9 cellular contexts compared by ENCODE assay signal in genomic region chr7:32479574-32480200, GRCh38. TPM values are rescaled to one million over a fixed set of nuclear protein-coding genes. Genes with fewer than 3 reads are reported as not detected.
DNase-seq lines count a peak whose midpoint lies in the region; ATAC-seq, FAIRE-seq and TF ChIP-seq lines count a peak whose summit lies in the region.
"Had no signal": no experiment of that assay in that cellular context is flagged by ENCODE, and none has a peak within 500 bp of the region (broad histone marks: within the 10 kb centered on the region; RNA-seq: fewer than 3 reads in every experiment).

No MANE protein-coding gene starts in this region.

- CTCF ChIA-PET in PC-3 (lab: Charles Lee) (interaction anchor here (0.7 to 1.0 kb wide), 2 partner anchors 264 to 269 kb away, joined by 3 to 8 read pairs; no protein-coding TSS in a partner anchor), endothelial cell of umbilical vein (lab: Charles Lee) (interaction anchor here (0.6 to 4.1 kb wide), 13 partner anchors 10 to 1345 kb away, joined by 3 to 163 read pairs (median 5); partner anchors contain the start of gene LSM5), T-cell (lab: Charles Lee) (interaction anchor here (0.6 to 1.3 kb wide), 7 partner anchors 12 to 269 kb away, joined by 3 to 10 read pairs (median 5); partner anchors contain the start of gene AVL9 (in 1 of the 2))

- intact Hi-C loops in Right ventricle myocardium inferior (cut with DNase I): loop anchor here (2.0 to 10.0 kb wide), 2 partner anchors 269 to 735 kb away; no protein-coding TSS in a partner anchor
- intact Hi-C loops in PC-3 (cut with micrococcal nuclease): loop anchor here (1.0 kb wide), 2 partner anchors 269 to 735 kb away; no protein-coding TSS in a partner anchor
- intact Hi-C loops in endothelial cell of umbilical vein (cut with micrococcal nuclease): loop anchor here (1.0 to 5.0 kb wide), 3 partner anchors 132 to 735 kb away; no protein-coding TSS in a partner anchor

- dilution Hi-C loops in endothelial cell of umbilical vein (cut with MboI; ENCODE audit: extremely low pct_ligation_motif_present, low sequenced_read_pairs): no loop called here

- H3K4me3 ChIP-seq in cardiac muscle cell: no peak overlapping the region
- no peak overlapping the region for H3K4me3 ChIP-seq in Karpas-422 (ENCODE audit: low read length)
- H3K4me3 ChIP-seq in PC-3 (ENCODE audit: low read length): no peak overlapping the region
- no peak overlapping the region for H3K4me3 ChIP-seq in endothelial cell of umbilical vein (replicated peaks in 1 of 3; ENCODE audit: insufficient read depth in 1 of 3, low read depth in 1 of 3, low read length in 3 of 3)

- H3K4me1 Mint-ChIP-seq in T-cell: peaks cover 0 to 7% (median 0%) of the 10 kb centered on the region in 3 donors

- H3F3A ChIP-seq in PC-3 (ENCODE audit: low read length, unreplicated experiment): no peaks in the 10 kb centered on the region

- no peak for ATAC-seq in Right ventricle myocardium inferior
- peak; percentile 34; the same call in 1 of the 2 replicates for ATAC-seq in PC-3
- ATAC-seq in T-cell (replicated peaks in 1 of 4): no peak
- no peak for ATAC-seq in GM21717 (IDR thresholded peaks at IDR 0.05; ENCODE audit: unreplicated experiment)

- H4K20me1 ChIP-seq in Karpas-422 (ENCODE audit: insufficient read depth, low read depth, low read length) (no peaks in the 10 kb centered on the region), PC-3 (ENCODE audit: low read length) (no peaks in the 10 kb centered on the region), endothelial cell of umbilical vein (replicated peaks; ENCODE audit: control insufficient read depth, extremely low read depth, insufficient read depth, low read length) (no peaks in the 10 kb centered on the region)

- peaks cover under 1 to 4% of the 10 kb centered on the region in 2 donors for H3K27me3 Mint-ChIP-seq in T-cell
- H3K27me3 Mint-ChIP-seq: activated naive CD8-positive, alpha-beta T cell treated with anti-CD3 and anti-CD28 coated beads, Interleukin-2, amount 10 ng/mL, durations not matched to agents 7 days and 5 days had no signal

- H2AFZ ChIP-seq in Karpas-422 (ENCODE audit: low read length) (no peak overlapping the region), PC-3 (ENCODE audit: low read length) (no peak overlapping the region), endothelial cell of umbilical vein (ENCODE audit: low read depth, low read length) (no peak overlapping the region)

- H3K9me3 Mint-ChIP-seq in T-cell: no peaks in the 10 kb centered on the region
- H3K9me3 Mint-ChIP-seq: activated naive CD8-positive, alpha-beta T cell treated with anti-CD3 and anti-CD28 coated beads, Interleukin-2, amount 10 ng/mL, durations not matched to agents 7 days and 5 days had no signal

- H3K27ac Mint-ChIP-seq in T-cell: no peak overlapping the region
- H3K27ac Mint-ChIP-seq: activated naive CD8-positive, alpha-beta T cell treated with anti-CD3 and anti-CD28 coated beads, Interleukin-2, amount 10 ng/mL, durations not matched to agents 7 days and 5 days had no signal

- H3K36me3 ChIP-seq in cardiac muscle cell (no peaks in the 10 kb centered on the region), Karpas-422 (ENCODE audit: insufficient read depth, low read length) (no peaks in the 10 kb centered on the region), PC-3 (ENCODE audit: low read depth, low read length) (no peaks in the 10 kb centered on the region), endothelial cell of umbilical vein (ENCODE audit: control insufficient read depth in 2 of 2, extremely low read depth in 1 of 2, insufficient read depth in 2 of 2, low read length in 2 of 2) (no peaks in the 10 kb centered on the region)

- no peaks in the 10 kb centered on the region for H3K79me2 ChIP-seq in Karpas-422 (ENCODE audit: low read length)
- no peaks in the 10 kb centered on the region for H3K79me2 ChIP-seq in PC-3 (ENCODE audit: low read length)
- H3K79me2 ChIP-seq in endothelial cell of umbilical vein (ENCODE audit: control insufficient read depth, insufficient read depth, low read length): no peaks in the 10 kb centered on the region

- H3K4me2 ChIP-seq in Karpas-422 (ENCODE audit: low read depth, low read length, poor library complexity, severe bottlenecking): no peak overlapping the region
- no peak overlapping the region for H3K4me2 ChIP-seq in PC-3 (ENCODE audit: low read length)
- H3K4me2 ChIP-seq in endothelial cell of umbilical vein (ENCODE audit: insufficient read depth, low read length): no peak overlapping the region

- no peak for TF ChIP-seq POLR2A in endothelial cell of umbilical vein (IDR thresholded peaks at IDR 0.05; ENCODE audit: low read depth, low read length)

- no peaks in the 10 kb centered on the region for H3K27me3 ChIP-seq in cardiac muscle cell
- no peaks in the 10 kb centered on the region for H3K27me3 ChIP-seq in Karpas-422 (ENCODE audit: low read length)
- H3K27me3 ChIP-seq in PC-3 (ENCODE audit: low read length): no peaks in the 10 kb centered on the region
- peaks cover 0 to 3% of the 10 kb centered on the region in 2 experiments for H3K27me3 ChIP-seq in endothelial cell of umbilical vein (ENCODE audit: control insufficient read depth in 2 of 2, insufficient read depth in 2 of 2, low read length in 2 of 2)

- H3K9me3 ChIP-seq in cardiac muscle cell (ENCODE audit: low read depth) (no peaks in the 10 kb centered on the region), Karpas-422 (ENCODE audit: low read length) (no peaks in the 10 kb centered on the region), PC-3 (ENCODE audit: low read length) (no peaks in the 10 kb centered on the region), endothelial cell of umbilical vein (replicated peaks; ENCODE audit: control insufficient read depth, insufficient read depth, low read length) (no peaks in the 10 kb centered on the region)

- no peak overlapping the region for H3K9ac ChIP-seq in Karpas-422 (ENCODE audit: low read length)
- no peak overlapping the region for H3K9ac ChIP-seq in PC-3 (ENCODE audit: low read length)
- no peak overlapping the region for H3K9ac ChIP-seq in endothelial cell of umbilical vein (replicated peaks; ENCODE audit: extremely low read depth, insufficient read depth, low read length)

- H3K36me3 Mint-ChIP-seq in T-cell: no peaks in the 10 kb centered on the region
- H3K36me3 Mint-ChIP-seq: activated naive CD8-positive, alpha-beta T cell treated with anti-CD3 and anti-CD28 coated beads, Interleukin-2, amount 10 ng/mL, durations not matched to agents 7 days and 5 days had no signal

- no peak overlapping the region for H3K27ac ChIP-seq in cardiac muscle cell
- no peak overlapping the region for H3K27ac ChIP-seq in Karpas-422 (ENCODE audit: low read length)
- H3K27ac ChIP-seq in PC-3 (ENCODE audit: low read length): no peak overlapping the region
- H3K27ac ChIP-seq in endothelial cell of umbilical vein (ENCODE audit: insufficient read depth, low read depth, low read length): no peak overlapping the region

- BruUV-seq in PC-3 (replicated peaks; lab: Mats Ljungman, UMichigan) (no TSS peak), endothelial cell of umbilical vein (replicated peaks; lab: Mats Ljungman, UMichigan) (no TSS peak)

- H3K4me1 ChIP-seq in cardiac muscle cell (ENCODE audit: low read depth) (no peaks in the 10 kb centered on the region), Karpas-422 (ENCODE audit: low read length) (no peaks in the 10 kb centered on the region), PC-3 (ENCODE audit: insufficient read depth, low read length) (peaks cover 10% of the 10 kb centered on the region), endothelial cell of umbilical vein (ENCODE audit: control insufficient read depth, extremely low read depth, insufficient read depth, low read length) (peaks cover 6% of the 10 kb centered on the region)

- peak; percentile 56 to 76 for DNase-seq in cardiac muscle cell (ENCODE audit: low read depth in 1 of 2, low spot score in 1 of 2)
- DNase-seq in Right ventricle myocardium inferior (ENCODE audit: missing footprints): no peak
- peak; percentile 80 for DNase-seq in Karpas-422
- peak; percentile 68 for DNase-seq in PC-3
- peak; percentile 44 for DNase-seq in endothelial cell of umbilical vein (ENCODE audit: low read depth, low spot score)
- DNase-seq in pons (ENCODE audit: low spot score): peak; percentile 35
- DNase-seq in T-cell: no peak
- DNase-seq: activated naive CD8-positive, alpha-beta T cell treated with anti-CD3 and anti-CD28 coated beads, Interleukin-2, amount 10 ng/mL, durations not matched to agents 7 days and 5 days had no signal

- H3K9me2 ChIP-seq in Karpas-422 (replicated peaks; ENCODE audit: insufficient read depth, low read length) (no peaks in the 10 kb centered on the region), PC-3 (replicated peaks; ENCODE audit: low read length) (no peaks in the 10 kb centered on the region)

- H3K4me3 Mint-ChIP-seq in T-cell: no peak overlapping the region
- H3K4me3 Mint-ChIP-seq: activated naive CD8-positive, alpha-beta T cell treated with anti-CD3 and anti-CD28 coated beads, Interleukin-2, amount 10 ng/mL, durations not matched to agents 7 days and 5 days had no signal

- POLR2A ChIA-PET in PC-3 (lab: Charles Lee; ENCODE audit: unreplicated experiment): no interaction called here
- POLR2A ChIA-PET in endothelial cell of umbilical vein (lab: Charles Lee): interaction anchor here (0.7 kb wide), 1 partner anchor 463 kb away, joined by 9 read pairs; no protein-coding TSS in a partner anchor
- POLR2A ChIA-PET in T-cell (lab: Charles Lee): no interaction called here

- TF ChIP-seq CTCF in cardiac muscle cell (IDR thresholded peaks at IDR 0.05; ENCODE audit: low read depth, low read length): peak; percentile 95
- TF ChIP-seq CTCF in PC-3 (conservative IDR thresholded peaks at IDR 0.05; ENCODE audit: low read depth, low read length): peak; percentile 89
- TF ChIP-seq CTCF in endothelial cell of umbilical vein (IDR thresholded peaks at IDR 0.05; ENCODE audit: extremely low read depth in 1 of 2, insufficient read depth in 1 of 2, low read depth in 1 of 2, low read length in 2 of 2): peak; percentile 77 to 80

- no peaks in the 10 kb centered on the region for H3K9me1 ChIP-seq in endothelial cell of umbilical vein (replicated peaks; ENCODE audit: control insufficient read depth, extremely low read depth, insufficient read depth, low read length)

- peak; percentile 88 for FAIRE-seq in endothelial cell of umbilical vein (lab: Jason Lieb, UNC)

RNA-seq across cellular contexts. Expression of gene LSM5, which starts 10.5 kb away (rescaled TPM):
- 15.4 and 39.7 TPM in 2 replicates for total RNA-seq in cardiac muscle cell
- 123 and 150 TPM in 2 replicates for polyA plus RNA-seq in cardiac muscle cell
- 39.2 TPM for total RNA-seq in Right ventricle myocardium inferior
- 24.0 and 47.8 TPM in 2 replicates for total RNA-seq in Karpas-422 (2014; rRNA removed; shearing (Covaris generic); ENCODE audit: low replicate concordance)
- total RNA-seq in PC-3 (2014; rRNA removed): 24.8 and 38.9 TPM in 2 replicates
- total RNA-seq in endothelial cell of umbilical vein: 63.3 and 68.1 TPM in 2 replicates
- 15.1 and 36.3 TPM in 2 replicates for polyA plus RNA-seq in endothelial cell of umbilical vein
- 30.2 and 54.4 TPM in 2 replicates for polyA plus RNA-seq in endothelial cell of umbilical vein (2011; cell fraction: cytosol; rRNA removed)
- 14.4 and 42.9 TPM in 2 replicates for polyA plus RNA-seq in endothelial cell of umbilical vein (2011; cell fraction: nucleus; rRNA removed)
- 42.1 and 85.1 TPM in 2 replicates for polyA plus RNA-seq in endothelial cell of umbilical vein (2012)
- 9.8 and 15.1 TPM in 2 replicates for polyA minus RNA-seq in endothelial cell of umbilical vein
- 9.5 TPM for polyA minus RNA-seq in endothelial cell of umbilical vein (2011; cell fraction: cytosol; rRNA and poly(A)+ RNA removed)
- 9.1 and 15.1 TPM in 2 replicates for polyA minus RNA-seq in endothelial cell of umbilical vein (2011; cell fraction: nucleus; rRNA and poly(A)+ RNA removed)
- total RNA-seq in T-cell: 10 to 100 TPM; 26.7 to 31.6 (median 29.3) TPM

RNA-seq across cellular contexts. Expression of gene AVL9, which starts 15.6 kb away (rescaled TPM):
- 19.9 and 20.0 TPM in 2 replicates for total RNA-seq in cardiac muscle cell
- polyA plus RNA-seq in cardiac muscle cell: 12.7 and 13.3 TPM in 2 replicates
- 14.4 TPM for total RNA-seq in Right ventricle myocardium inferior
- 32.9 and 41.4 TPM in 2 replicates for total RNA-seq in Karpas-422 (2014; rRNA removed; shearing (Covaris generic); ENCODE audit: low replicate concordance)
- 11.3 and 13.2 TPM in 2 replicates for total RNA-seq in PC-3 (2014; rRNA removed)
- 42.5 and 44.1 TPM in 2 replicates for total RNA-seq in endothelial cell of umbilical vein
- polyA plus RNA-seq in endothelial cell of umbilical vein: 12.7 and 13.6 TPM in 2 replicates
- polyA plus RNA-seq in endothelial cell of umbilical vein (2011; cell fraction: cytosol; rRNA removed): 10.1 and 12.7 TPM in 2 replicates
- 24.7 and 29.4 TPM in 2 replicates for polyA plus RNA-seq in endothelial cell of umbilical vein (2011; cell fraction: nucleus; rRNA removed)
- 20.9 and 23.0 TPM in 2 replicates for polyA plus RNA-seq in endothelial cell of umbilical vein (2012)
- 50.8 and 63.8 TPM in 2 replicates for polyA minus RNA-seq in endothelial cell of umbilical vein
- polyA minus RNA-seq in endothelial cell of umbilical vein (2011; cell fraction: cytosol; rRNA and poly(A)+ RNA removed): 8.8 TPM
- 31.1 and 52.8 TPM in 2 replicates for polyA minus RNA-seq in endothelial cell of umbilical vein (2011; cell fraction: nucleus; rRNA and poly(A)+ RNA removed)
- total RNA-seq in T-cell: 10 to 100 TPM; 39.3 to 44.9 (median 39.7) TPM

Comparison
In these comparisons a context has a peak if more than half of its experiments do, and no peak if none do; other contexts are left out.
1. DNase-seq: peak in cardiac muscle cell (2 of 2), Karpas-422 (single experiment), PC-3 (single experiment), endothelial cell of umbilical vein (single experiment) and pons (single experiment); none in Right ventricle myocardium inferior (single experiment) and T-cell (0 of 34).
2. Peak in every context shown above with its lines, with median percentiles within 50 percentile points of each other: CTCF ChIP-seq.